In the genomic region with DNA sequence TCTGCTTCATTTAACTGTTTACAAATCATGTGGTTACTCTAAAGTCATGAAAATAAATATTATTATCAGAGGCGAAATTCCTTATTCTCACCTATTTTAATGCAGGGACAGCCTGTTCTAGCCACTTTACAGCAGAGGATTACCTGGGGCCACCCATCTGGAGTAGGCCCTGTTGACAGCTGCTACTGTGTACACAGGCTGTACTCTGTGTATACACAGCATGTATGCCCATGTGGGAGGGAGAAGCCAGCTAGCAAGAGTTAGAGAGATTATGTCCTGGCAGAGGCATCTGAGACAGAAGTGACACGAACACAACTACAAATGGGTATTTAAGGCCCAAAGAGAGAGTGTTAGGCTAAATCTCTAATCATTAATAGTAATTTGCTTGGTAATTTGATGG, we compare ENCODE assay signal across 13 cellular contexts.
A peak's percentile ranks its signal among the peaks of the same experiment; 100 is the strongest.
DNase-seq lines count a peak whose midpoint lies in the region; ATAC-seq, FAIRE-seq and TF ChIP-seq lines count a peak whose summit lies in the region.
"Had no signal": no experiment of that assay in that cellular context is flagged by ENCODE, and none has a peak within 500 bp of the region (broad histone marks: within the 10 kb centered on the region; RNA-seq: fewer than 3 reads in every experiment).

No MANE protein-coding gene starts in this region.

- TF ChIP-seq CTCF in thyroid gland (IDR thresholded peaks at IDR 0.05) = no peak

- H3K4me1 ChIP-seq in thyroid gland = peaks cover 0 to 4% of the 10 kb centered on the region in 2 donors

- peak; percentile 58 for ATAC-seq in Right ventricle myocardium superior (ENCODE audit: poor library complexity)
- no peak for ATAC-seq in GM19397 (IDR thresholded peaks at IDR 0.05; ENCODE audit: unreplicated experiment)

- FAIRE-seq in GM12891 (lab: Jason Lieb, UNC) = no peak

- no peaks in the 10 kb centered on the region for H3K27me3 ChIP-seq in thyroid gland

- DNase-seq in Right ventricle myocardium superior = no peak
- no peak for DNase-seq in cardiac septum (ENCODE audit: low spot score)
- peak; percentile 70 for DNase-seq in NCI-H510A (lab: John Stamatoyannopoulos, UW)
- DNase-seq in cerebellar nuclear complex (lab: John Stamatoyannopoulos, UW) = peak; percentile 26 to 46
- DNase-seq in thyroid gland = peak; percentile 8 to 21
- DNase-seq in mucosa of gallbladder (ENCODE audit: low spot score) = no peak
- DNase-seq in GM12891 (ENCODE audit: insufficient read length, low spot score) = no peak
- DNase-seq: activated CD8-positive, alpha-beta memory T cell treated with anti-CD3 and anti-CD28 coated beads, Interleukin-2, amount 50 U/mL, for 48 hours; cortex of kidney; GOT3; KG1; NCI-H226 had no signal

- H3K36me3 ChIP-seq in thyroid gland = no peaks in the 10 kb centered on the region

- intact Hi-C loops in Right ventricle myocardium superior (cut with DNase I) = no loop called here
- intact Hi-C loops in cardiac septum (cut with DNase I) = loop anchor here (2.0 kb wide), 1 partner anchor 61 kb away; the partner anchor contains the start of gene GPRIN3
- intact Hi-C loops in thyroid gland (cut with DNase I) = no loop called here

- no peak overlapping the region for H3K27ac ChIP-seq in thyroid gland

- WGBS in thyroid gland, 2 donors = 71 to 92% methylated on average over 2 of the region's 2 CpGs

- H3K4me3 ChIP-seq in thyroid gland (replicated peaks in 1 of 3) = no peak overlapping the region

- no peaks in the 10 kb centered on the region for H3K9me3 ChIP-seq in thyroid gland

- no peak for TF ChIP-seq POLR2A in thyroid gland (IDR thresholded peaks at IDR 0.05)
- TF ChIP-seq POLR2A in GM12891 (IDR thresholded peaks at IDR 0.05; ENCODE audit: low read depth, low read length) = no peak

TF ChIP-seq in GM12891, 5 proteins besides CTCF, POLR2A, EP300 and RAD21:
- TF ChIP-seq PAX5 (IDR thresholded peaks at IDR 0.05; ENCODE audit: insufficient read depth, low read length, severe bottlenecking) (no peak), POLR2AphosphoS5 (IDR thresholded peaks at IDR 0.05; ENCODE audit: low read depth, low read length) (no peak), POU2F2 (IDR thresholded peaks at IDR 0.05; ENCODE audit: low read depth, low read length) (no peak)

Comparison
In these comparisons a context has a peak if more than half of its experiments do, and no peak if none do; other contexts are left out.
1. DNase-seq: peak in NCI-H510A (single experiment), cerebellar nuclear complex (2 of 2) and thyroid gland (2 of 2); none in Right ventricle myocardium superior (single experiment), cardiac septum (single experiment), mucosa of gallbladder (single experiment) and GM12891 (single experiment).